ENCODE assay signal across 21 cellular contexts in the genomic region with DNA sequence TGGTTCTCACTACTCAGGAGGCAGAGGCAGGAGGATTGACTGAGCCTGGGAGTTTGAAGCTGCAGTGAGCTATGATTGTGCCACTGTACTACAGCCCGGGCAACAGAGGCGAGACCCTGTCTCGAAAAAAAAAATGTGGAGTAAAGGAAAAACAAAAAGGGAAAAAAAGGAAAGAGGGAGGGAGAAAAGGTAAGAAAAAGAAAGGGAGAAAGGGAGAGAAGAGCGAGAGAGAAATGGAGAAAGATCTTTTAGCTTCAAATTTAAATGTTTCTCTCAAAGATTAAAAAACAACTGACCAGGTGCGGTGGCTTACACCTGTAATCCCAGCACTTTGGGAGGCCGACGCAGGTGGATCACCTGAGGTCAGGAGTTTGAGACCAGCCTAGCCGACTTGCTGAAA. TPM values are rescaled to one million over a fixed set of nuclear protein-coding genes. Genes with fewer than 3 reads are reported as not detected.
DNase-seq lines count a peak whose midpoint lies in the region; ATAC-seq and TF ChIP-seq lines count a peak whose summit lies in the region.
"Had no signal": no experiment of that assay in that cellular context is flagged by ENCODE, and none has a peak within 500 bp of the region (broad histone marks: within the 10 kb centered on the region; RNA-seq: fewer than 3 reads in every experiment).

No MANE protein-coding gene starts in this region.

- peaks cover 5 to 6% of the 10 kb centered on the region in 2 donors for H3K36me3 Mint-ChIP-seq in activated T-cell treated with anti-CD3 and anti-CD28 coated beads, Interleukin-2, amount 50 U/mL, for 72 hours (ENCODE audit: insufficient read depth in 2 of 2)
- peaks cover 7% of the 10 kb centered on the region for H3K36me3 Mint-ChIP-seq in CD8-positive, alpha-beta T cell
- H3K36me3 Mint-ChIP-seq in activated naive CD8-positive, alpha-beta T cell treated with anti-CD3 and anti-CD28 coated beads, Interleukin-2, amount 50 U/mL, for 24 hours (ENCODE audit: low read depth), result no peaks in the 10 kb centered on the region
- no peaks in the 10 kb centered on the region for H3K36me3 Mint-ChIP-seq in natural killer cell treated with Interleukin-12 subunit alpha and Interleukin-12 subunit beta and Interleukin-15 and Interleukin-18, amount 100 ng/mL, for 72 hours
- H3K36me3 Mint-ChIP-seq in endothelial cell (ENCODE audit: low read depth, unreplicated experiment), result no peaks in the 10 kb centered on the region

- peaks cover 45% of the 10 kb centered on the region for H3K4me1 Mint-ChIP-seq in activated T-cell treated with anti-CD3 and anti-CD28 coated beads, Interleukin-2, amount 50 U/mL, for 72 hours (ENCODE audit: low read depth)
- H3K4me1 Mint-ChIP-seq in CD8-positive, alpha-beta T cell (ENCODE audit: low read depth), result peaks cover 38% of the 10 kb centered on the region
- H3K4me1 Mint-ChIP-seq in activated naive CD8-positive, alpha-beta T cell treated with anti-CD3 and anti-CD28 coated beads, Interleukin-2, amount 50 U/mL, for 24 hours, result peaks cover 28% of the 10 kb centered on the region
- peaks cover 32 to 42% of the 10 kb centered on the region in 2 donors for H3K4me1 Mint-ChIP-seq in natural killer cell treated with Interleukin-12 subunit alpha and Interleukin-12 subunit beta and Interleukin-15 and Interleukin-18, amount 100 ng/mL, for 72 hours (ENCODE audit: low read depth in 2 of 2)
- peaks cover 11% of the 10 kb centered on the region for H3K4me1 Mint-ChIP-seq in endothelial cell (ENCODE audit: unreplicated experiment)

- H3K27ac ChIP-seq in CD8-positive, alpha-beta T cell (ENCODE audit: low read depth, low read length), result no peak overlapping the region
- H3K27ac ChIP-seq: hepatocyte, psoas muscle, RWPE1, SK-N-MC, thoracic aorta had no signal

- H3K9me3 Mint-ChIP-seq in activated T-cell treated with anti-CD3 and anti-CD28 coated beads, Interleukin-2, amount 50 U/mL, for 72 hours, result peaks cover 0 to 2% of the 10 kb centered on the region in 2 donors
- no peaks in the 10 kb centered on the region for H3K9me3 Mint-ChIP-seq in CD8-positive, alpha-beta T cell
- H3K9me3 Mint-ChIP-seq in activated naive CD8-positive, alpha-beta T cell treated with anti-CD3 and anti-CD28 coated beads, Interleukin-2, amount 50 U/mL, for 24 hours, result no peaks in the 10 kb centered on the region
- H3K9me3 Mint-ChIP-seq in natural killer cell treated with Interleukin-12 subunit alpha and Interleukin-12 subunit beta and Interleukin-15 and Interleukin-18, amount 100 ng/mL, for 72 hours, result no peaks in the 10 kb centered on the region
- no peaks in the 10 kb centered on the region for H3K9me3 Mint-ChIP-seq in endothelial cell (ENCODE audit: unreplicated experiment)

- CTCF ChIA-PET in CD8-positive, alpha-beta T cell (lab: Charles Lee), result interaction anchor here (1.3 to 2.6 kb wide), 3 partner anchors 12 to 65 kb away, joined by 3 to 15 read pairs (median 10); partner anchors contain the start of gene RNF125

- H3K4me1 ChIP-seq in CD8-positive, alpha-beta T cell (ENCODE audit: insufficient read depth, low read length), result peaks cover 22% of the 10 kb centered on the region
- H3K4me1 ChIP-seq: psoas muscle had no signal

- no peak for TF ChIP-seq CTCF in CD8-positive, alpha-beta T cell (IDR thresholded peaks at IDR 0.05)
- TF ChIP-seq CTCF in endothelial cell (IDR thresholded peaks at IDR 0.05; ENCODE audit: unreplicated experiment), result no peak

- H3K27ac Mint-ChIP-seq in activated T-cell treated with anti-CD3 and anti-CD28 coated beads, Interleukin-2, amount 50 U/mL, for 72 hours, result peak overlapping the region; percentile 54
- H3K27ac Mint-ChIP-seq in CD8-positive, alpha-beta T cell, result peak overlapping the region; percentile 73
- peak overlapping the region; percentile 4 for H3K27ac Mint-ChIP-seq in activated naive CD8-positive, alpha-beta T cell treated with anti-CD3 and anti-CD28 coated beads, Interleukin-2, amount 50 U/mL, for 24 hours
- H3K27ac Mint-ChIP-seq in natural killer cell treated with Interleukin-12 subunit alpha and Interleukin-12 subunit beta and Interleukin-15 and Interleukin-18, amount 100 ng/mL, for 72 hours, result peak overlapping the region; percentile 94
- H3K27ac Mint-ChIP-seq in endothelial cell (ENCODE audit: unreplicated experiment), result no peak overlapping the region

- POLR2A ChIA-PET in CD8-positive, alpha-beta T cell (lab: Charles Lee), result interaction anchor here (0.5 to 3.7 kb wide), 4 partner anchors 8 to 65 kb away, joined by 3 to 43 read pairs (median 6); partner anchors contain the start of genes RNF125 and RNF138

- no peak for ATAC-seq in activated T-cell treated with anti-CD3 and anti-CD28 coated beads, Interleukin-2, amount 50 U/mL, for 72 hours (replicated peaks in 1 of 2)
- no peak for ATAC-seq in CD8-positive, alpha-beta T cell
- ATAC-seq in activated naive CD8-positive, alpha-beta T cell treated with anti-CD3 and anti-CD28 coated beads, Interleukin-2, amount 50 U/mL, for 24 hours, result no peak
- no peak for ATAC-seq in natural killer cell treated with Interleukin-12 subunit alpha and Interleukin-12 subunit beta and Interleukin-15 and Interleukin-18, amount 100 ng/mL, for 72 hours
- ATAC-seq in GM19452 (IDR thresholded peaks at IDR 0.05; ENCODE audit: unreplicated experiment), result no peak
- ATAC-seq: HCT116, psoas muscle had no signal

- no peaks in the 10 kb centered on the region for H3K9me3 ChIP-seq in CD8-positive, alpha-beta T cell (ENCODE audit: low read length)
- H3K9me3 ChIP-seq: psoas muscle, thoracic aorta had no signal

- no peaks in the 10 kb centered on the region for H3K27me3 Mint-ChIP-seq in activated T-cell treated with anti-CD3 and anti-CD28 coated beads, Interleukin-2, amount 50 U/mL, for 72 hours (ENCODE audit: low read depth)
- no peaks in the 10 kb centered on the region for H3K27me3 Mint-ChIP-seq in CD8-positive, alpha-beta T cell (ENCODE audit: low read depth)
- no peaks in the 10 kb centered on the region for H3K27me3 Mint-ChIP-seq in activated naive CD8-positive, alpha-beta T cell treated with anti-CD3 and anti-CD28 coated beads, Interleukin-2, amount 50 U/mL, for 24 hours
- no peaks in the 10 kb centered on the region for H3K27me3 Mint-ChIP-seq in natural killer cell treated with Interleukin-12 subunit alpha and Interleukin-12 subunit beta and Interleukin-15 and Interleukin-18, amount 100 ng/mL, for 72 hours
- no peaks in the 10 kb centered on the region for H3K27me3 Mint-ChIP-seq in endothelial cell (ENCODE audit: unreplicated experiment)

- H3K4me3 Mint-ChIP-seq in activated T-cell treated with anti-CD3 and anti-CD28 coated beads, Interleukin-2, amount 50 U/mL, for 72 hours, result no peak overlapping the region
- peak overlapping the region; percentile 64 for H3K4me3 Mint-ChIP-seq in CD8-positive, alpha-beta T cell
- no peak overlapping the region for H3K4me3 Mint-ChIP-seq in activated naive CD8-positive, alpha-beta T cell treated with anti-CD3 and anti-CD28 coated beads, Interleukin-2, amount 50 U/mL, for 24 hours
- peak overlapping the region; percentile 60 for H3K4me3 Mint-ChIP-seq in natural killer cell treated with Interleukin-12 subunit alpha and Interleukin-12 subunit beta and Interleukin-15 and Interleukin-18, amount 100 ng/mL, for 72 hours
- no peak overlapping the region for H3K4me3 Mint-ChIP-seq in endothelial cell (ENCODE audit: unreplicated experiment)

- H3K4me3 ChIP-seq in CD8-positive, alpha-beta T cell (ENCODE audit: low read depth, low read length), result no peak overlapping the region
- H3K4me3 ChIP-seq: hepatocyte, psoas muscle, SK-N-MC, thoracic aorta had no signal

- no peak for DNase-seq in activated T-cell treated with anti-CD3 and anti-CD28 coated beads, Interleukin-2, amount 50 U/mL, for 72 hours
- DNase-seq in activated T-cell treated with anti-CD3 and anti-CD28 coated beads for 4 hours (no peak), NOMO-1 treated with DMSO at 0.1 percent for 48 hours (lab: John Stamatoyannopoulos, UW; ENCODE audit: unreplicated experiment) (no peak), endothelial cell (ENCODE audit: low spot score) (no peak)
- DNase-seq in CD8-positive, alpha-beta T cell, result no peak
- DNase-seq in activated naive CD8-positive, alpha-beta T cell treated with anti-CD3 and anti-CD28 coated beads, Interleukin-2, amount 50 U/mL, for 24 hours, result no peak
- DNase-seq in natural killer cell treated with Interleukin-12 subunit alpha and Interleukin-12 subunit beta and Interleukin-15 and Interleukin-18, amount 100 ng/mL, for 72 hours (ENCODE audit: low spot score), result no peak
- DNase-seq: activated gamma-delta T cell treated with Interleukin-2 at 50 U/mL for 16 hours, DMS79 treated with DMSO at 0.1 percent for 48 hours, foreskin melanocyte, Karpas-422, MV-4-11, NCI-H1694, psoas muscle, T1000 had no signal

- no peaks in the 10 kb centered on the region for H3K36me3 ChIP-seq in CD8-positive, alpha-beta T cell (ENCODE audit: insufficient read depth, low read length)
- H3K36me3 ChIP-seq: thoracic aorta had no signal

- no peaks in the 10 kb centered on the region for H3K27me3 ChIP-seq in CD8-positive, alpha-beta T cell (ENCODE audit: insufficient read depth, low read length)
- H3K27me3 ChIP-seq: hepatocyte had no signal

- intact Hi-C loops in CD8-positive, alpha-beta T cell (cut with DNase I, micrococcal nuclease), result no loop called here

RNA-seq across cellular contexts. Expression of gene RNF138, which starts 7.9 kb away (rescaled TPM):
- 10 to 100 TPM; 74.7 to 79.9 TPM for total RNA-seq in activated T-cell treated with anti-CD3 and anti-CD28 coated beads, Interleukin-2, amount 50 U/mL, for 72 hours
- 100 to 1,000 TPM; 198 to 219 TPM for total RNA-seq in CD8-positive, alpha-beta T cell
- 10 to 100 TPM; 59.2 to 62.5 TPM for total RNA-seq in natural killer cell treated with Interleukin-12 subunit alpha and Interleukin-12 subunit beta and Interleukin-15 and Interleukin-18, amount 100 ng/mL, for 72 hours
- 30.5 TPM for total RNA-seq in endothelial cell (ENCODE audit: unreplicated experiment)

Comparison
In these comparisons a context has a peak if more than half of its experiments do, and no peak if none do; other contexts are left out.
1. H3K4me3 Mint-ChIP-seq: peak in CD8-positive, alpha-beta T cell (single experiment) and natural killer cell treated with Interleukin-12 subunit alpha and Interleukin-12 subunit beta and Interleukin-15 and Interleukin-18, amount 100 ng/mL, for 72 hours (single experiment); none in activated T-cell treated with anti-CD3 and anti-CD28 coated beads, Interleukin-2, amount 50 U/mL, for 72 hours (0 of 2), activated naive CD8-positive, alpha-beta T cell treated with anti-CD3 and anti-CD28 coated beads, Interleukin-2, amount 50 U/mL, for 24 hours (single experiment) and endothelial cell (single experiment).